ENCODE assay signal across 8 cellular contexts in genomic region chr7:47088329-47089067, GRCh38.
DNase-seq lines count a peak whose midpoint lies in the region; ATAC-seq and TF ChIP-seq lines count a peak whose summit lies in the region.

No MANE protein-coding gene starts in this region.

- no peaks in the 10 kb centered on the region for H3K27me3 ChIP-seq in body of pancreas

- H3K4me1 ChIP-seq in body of pancreas: peaks cover 7% of the 10 kb centered on the region

- ATAC-seq in HG03045 (IDR thresholded peaks at IDR 0.05; ENCODE audit: unreplicated experiment) (peak; percentile 77), body of pancreas (peak; percentile 81)

- H3K27ac Mint-ChIP-seq in CD14-positive monocyte: peak overlapping the region in 1 of 7 donors; percentile 4

- H3K36me3 Mint-ChIP-seq in CD14-positive monocyte: no peaks in the 10 kb centered on the region

- H3K27me3 Mint-ChIP-seq in CD14-positive monocyte (ENCODE audit: low read depth in 3 of 3): peaks cover 4 to 10% (median 7%) of the 10 kb centered on the region in 3 donors

- DNase-seq in CD14-positive monocyte (ENCODE audit: low spot score) (no peak), GM13976 (ENCODE audit: low spot score) (peak; percentile 67), NCI-H748 (lab: John Stamatoyannopoulos, UW; ENCODE audit: unreplicated experiment) (peak; percentile 56), body of pancreas (peak; percentile 60 to 72 (median 64)), iPS-NIHi11 (ENCODE audit: low spot score) (peak; percentile 87), MV-4-11 (lab: John Stamatoyannopoulos, UW) (no peak)
- DNase-seq in stimulated activated CD4-positive, alpha-beta T cell treated with anti-CD3 and anti-CD28 coated beads, Interleukin-2, amount 100 ng/mL, for 48 hours: peak; percentile 1 to 8

- no peaks in the 10 kb centered on the region for H3K4me1 Mint-ChIP-seq in CD14-positive monocyte

- TF ChIP-seq CTCF in CD14-positive monocyte (IDR thresholded peaks at IDR 0.05) (peak; percentile 87), GM13976 (IDR thresholded peaks at IDR 0.05; ENCODE audit: borderline replicate concordance, control extremely low read depth, extremely low read depth, insufficient read depth, missing control alignments) (peak; percentile 78), body of pancreas (IDR thresholded peaks at IDR 0.05) (peak; percentile 49 to 93 (median 85))

- no peak overlapping the region for H3K27ac ChIP-seq in body of pancreas

- no peaks in the 10 kb centered on the region for H3K36me3 ChIP-seq in body of pancreas (replicated peaks in 1 of 2; ENCODE audit: insufficient read depth in 1 of 2, low read depth in 2 of 2)

- H3K4me3 Mint-ChIP-seq in CD14-positive monocyte: no peak overlapping the region

- no peaks in the 10 kb centered on the region for H3K9me3 ChIP-seq in body of pancreas

- H3K9me3 Mint-ChIP-seq in CD14-positive monocyte: peaks cover 0 to 1% (median 0%) of the 10 kb centered on the region in 7 donors

- in situ Hi-C loops in GM13976 (cut with MboI; ENCODE audit: low sequenced_read_pairs, unreplicated experiment): loop anchor here (25.0 kb wide), 2 partner anchors 726 to 1176 kb away; partner anchors contain the start of gene IGFBP3

- WGBS in body of pancreas, 2 donors: 33 to 42% methylated on average over 13 to 14 of the region's 14 CpGs

- TF ChIP-seq POLR2A in body of pancreas (IDR thresholded peaks at IDR 0.05): no peak

- H3K4me3 ChIP-seq in body of pancreas: no peak overlapping the region

- intact Hi-C loops in CD14-positive monocyte (cut with micrococcal nuclease): no loop called here
- intact Hi-C loops in body of pancreas (cut with DNase I): loop anchor here (5.0 kb wide), 1 partner anchor 1171 kb away; no protein-coding TSS in a partner anchor

Comparison
In these comparisons a context has a peak if more than half of its experiments do, and no peak if none do; other contexts are left out.
1. DNase-seq: peak in GM13976 (single experiment), NCI-H748 (single experiment), body of pancreas (4 of 4), iPS-NIHi11 (single experiment) and stimulated activated CD4-positive, alpha-beta T cell treated with anti-CD3 and anti-CD28 coated beads, Interleukin-2, amount 100 ng/mL, for 48 hours (2 of 2); none in CD14-positive monocyte (single experiment) and MV-4-11 (single experiment).
2. Peak in every context shown above with its lines, with median percentiles within 50 percentile points of each other: CTCF ChIP-seq.